In the genomic region with DNA sequence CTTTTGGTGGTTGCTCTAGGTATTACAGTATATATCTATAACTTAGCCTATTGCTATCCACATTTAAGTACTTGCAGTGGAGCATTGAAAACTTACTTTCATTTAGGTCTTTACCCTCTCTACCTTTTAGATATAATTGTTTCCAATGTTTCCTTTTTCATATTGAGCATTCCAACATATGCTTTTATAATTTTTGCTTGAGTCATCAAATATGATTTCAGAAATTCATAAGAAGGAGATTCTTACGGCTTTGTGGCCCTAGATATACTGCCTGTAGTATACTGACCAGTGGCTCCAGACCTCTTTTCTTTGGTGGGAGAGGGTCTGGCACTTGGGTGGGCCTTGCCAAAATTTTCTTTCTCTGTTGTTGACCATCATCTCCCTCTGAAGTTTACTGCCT, we compare ENCODE assay signal across 22 cellular contexts.
"Had no signal": no experiment of that assay in that cellular context is flagged by ENCODE, and none has a peak within 500 bp of the region (broad histone marks: within the 10 kb centered on the region; RNA-seq: fewer than 3 reads in every experiment).

No MANE protein-coding gene starts in this region.

- H3K9ac ChIP-seq: SK-N-SH had no signal

- H3K27me3 Mint-ChIP-seq: T-cell had no signal

- H3K27ac Mint-ChIP-seq: T-cell had no signal

- H3K27ac ChIP-seq: RWPE1 had no signal

- DNase-seq: Karpas-422, KG1, MG63, NCI-H1092, NCI-H1105 treated with DMSO at 0.1 percent for 48 hours, NCI-H1417 treated with DMSO at 0.1 percent for 48 hours, NCI-H146, NCI-H187, NCI-H2029, NCI-H2081 treated with DMSO at 0.1 percent for 48 hours, NCI-H2171, NCI-H226, NCI-H446, NCI-H510A, NCI-H524 treated with DMSO at 0.1 percent for 48 hours, NCI-H69, NCI-H774, SHP77, SK-N-SH, SW 1271, T-cell had no signal

- H3K27me3 ChIP-seq: MG63 had no signal

- H3K4me3 Mint-ChIP-seq: T-cell had no signal

- ATAC-seq: T-cell had no signal

- H3K4me1 Mint-ChIP-seq: T-cell had no signal

- H3K36me3 ChIP-seq: MG63 had no signal

- H3K4me3 ChIP-seq: MG63 had no signal
